In the genomic region with DNA sequence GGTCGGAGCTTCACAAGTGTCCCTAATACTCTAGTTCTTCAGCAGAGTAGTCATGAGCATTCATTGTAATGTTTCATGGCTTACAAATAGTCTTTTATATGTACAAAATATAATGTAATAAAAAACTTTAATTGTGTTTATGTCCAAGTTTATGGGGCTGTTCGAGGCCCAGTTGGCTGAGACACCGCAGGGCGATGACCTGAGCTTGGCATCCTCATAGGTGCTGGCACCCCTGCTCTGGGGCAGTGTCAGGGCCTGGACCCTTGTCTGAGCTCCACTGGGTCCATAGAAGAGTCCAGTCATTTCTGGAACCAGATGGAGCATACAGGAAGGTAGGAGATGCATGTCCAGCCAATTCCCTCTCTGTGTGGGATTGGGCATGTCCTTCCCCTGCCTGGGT, we compare ENCODE assay signal across 19 cellular contexts. TPM values are rescaled to one million over a fixed set of nuclear protein-coding genes. Genes with fewer than 3 reads are reported as not detected.
A peak's percentile ranks its signal among the peaks of the same experiment; 100 is the strongest.
DNase-seq lines count a peak whose midpoint lies in the region; ATAC-seq, FAIRE-seq and TF ChIP-seq lines count a peak whose summit lies in the region.
"Had no signal": no experiment of that assay in that cellular context is flagged by ENCODE, and none has a peak within 500 bp of the region (broad histone marks: within the 10 kb centered on the region; RNA-seq: fewer than 3 reads in every experiment).

No MANE protein-coding gene starts in this region.

- no peaks in the 10 kb centered on the region for H3K9me3 ChIP-seq in H1 (ENCODE audit: insufficient read depth in 2 of 2, low read depth in 1 of 2, low read length in 1 of 2)
- no peaks in the 10 kb centered on the region for H3K9me3 ChIP-seq in osteoblast (ENCODE audit: low read depth, low read length)
- no peaks in the 10 kb centered on the region for H3K9me3 ChIP-seq in upper lobe of right lung
- H3K9me3 ChIP-seq: BLaER1, HAP-1 had no signal

- no peak overlapping the region for H2BK120ac ChIP-seq in H1 (replicated peaks; ENCODE audit: low read depth, low read length)

- no peaks in the 10 kb centered on the region for H3K23me2 ChIP-seq in H1 (ENCODE audit: low read depth, low read length)

- H3K4me3 ChIP-seq in H1 (ENCODE audit: extremely low read depth in 1 of 4, insufficient read depth in 2 of 4, low read depth in 3 of 4, low read length in 4 of 4) (no peak overlapping the region), osteoblast (ENCODE audit: insufficient read depth, low read length) (no peak overlapping the region), upper lobe of right lung (no peak overlapping the region)
- H3K4me3 ChIP-seq: BLaER1, HAP-1 had no signal

- no peaks in the 10 kb centered on the region for H3K27me3 Mint-ChIP-seq in activated naive CD8-positive, alpha-beta T cell treated with anti-CD3 and anti-CD28 coated beads, Interleukin-2, amount 10 ng/mL, durations not matched to agents 7 days and 5 days
- no peaks in the 10 kb centered on the region for H3K27me3 Mint-ChIP-seq in activated naive CD8-positive, alpha-beta T cell treated with anti-CD3 and anti-CD28 coated beads, Interleukin-2, amount 50 U/mL, for 24 hours

- 0 out of 2 replicates have a peak overlapping the region, but pooled peaks have one; percentile 27 for H3K18ac ChIP-seq in H1 (ENCODE audit: extremely low read depth, low read length)

- H3K4me3 Mint-ChIP-seq in activated naive CD8-positive, alpha-beta T cell treated with anti-CD3 and anti-CD28 coated beads, Interleukin-2, amount 10 ng/mL, durations not matched to agents 7 days and 5 days = no peak overlapping the region
- H3K4me3 Mint-ChIP-seq in activated naive CD8-positive, alpha-beta T cell treated with anti-CD3 and anti-CD28 coated beads, Interleukin-2, amount 50 U/mL, for 24 hours = no peak overlapping the region

- CTCF ChIA-PET in H1 (lab: Charles Lee; ENCODE audit: partially characterized antibody) = interaction anchor here (0.6 to 1.9 kb wide), 6 partner anchors 10 to 936 kb away, joined by 3 to 4 read pairs (median 4); no protein-coding TSS in a partner anchor

- peaks cover 0 to 34% (median 16%) of the 10 kb centered on the region in 4 experiments; a peak in 6 of 7 replicates for H3K4me1 ChIP-seq in H1 (replicated peaks in 1 of 4; ENCODE audit: control insufficient read depth in 3 of 4, insufficient read depth in 4 of 4, low read length in 3 of 4)
- H3K4me1 ChIP-seq in osteoblast (ENCODE audit: insufficient read depth, low read length) = peaks cover 5% of the 10 kb centered on the region
- H3K4me1 ChIP-seq in upper lobe of right lung = peaks cover 21% of the 10 kb centered on the region

- no peak overlapping the region for H3K4me2 ChIP-seq in H1 (ENCODE audit: insufficient read depth in 1 of 2, low read depth in 2 of 2, low read length in 2 of 2)
- H3K4me2 ChIP-seq in osteoblast (ENCODE audit: insufficient read depth, low read length) = no peak overlapping the region
- H3K4me2 ChIP-seq: BLaER1 had no signal

- WGBS in H1 (ENCODE audit: extremely low coverage in 1 of 2, insufficient coverage in 1 of 2, insufficient read length in 1 of 2, insufficient replicate concordance in 2 of 2, low coverage in 1 of 2, low lambda C conversion rate in 2 of 2, missing lambda C conversion rate in 1 of 2), 2 experiments = 88% methylated on average over 4 of the region's 4 CpGs; no CpG with 5 or more reads in 1 of the 2 experiments

- no peak for ATAC-seq in activated naive CD8-positive, alpha-beta T cell treated with anti-CD3 and anti-CD28 coated beads, Interleukin-2, amount 10 ng/mL, durations not matched to agents 7 days and 5 days (ENCODE audit: low read depth)
- ATAC-seq in activated naive CD8-positive, alpha-beta T cell treated with anti-CD3 and anti-CD28 coated beads, Interleukin-2, amount 50 U/mL, for 24 hours = no peak
- no peak for ATAC-seq in upper lobe of right lung
- no peak for ATAC-seq in GM21360 (IDR thresholded peaks at IDR 0.05; ENCODE audit: unreplicated experiment)

- H3K27ac Mint-ChIP-seq in activated naive CD8-positive, alpha-beta T cell treated with anti-CD3 and anti-CD28 coated beads, Interleukin-2, amount 10 ng/mL, durations not matched to agents 7 days and 5 days = no peak overlapping the region
- no peak overlapping the region for H3K27ac Mint-ChIP-seq in activated naive CD8-positive, alpha-beta T cell treated with anti-CD3 and anti-CD28 coated beads, Interleukin-2, amount 50 U/mL, for 24 hours

- no peak overlapping the region for H3K9ac ChIP-seq in H1 (replicated peaks in 1 of 4; ENCODE audit: extremely low read depth in 1 of 4, low read depth in 3 of 4, low read length in 3 of 4)
- H3K9ac ChIP-seq: BLaER1 had no signal

- no peak overlapping the region for H3K23ac ChIP-seq in H1 (ENCODE audit: insufficient read length)

- H3K36me3 Mint-ChIP-seq in activated naive CD8-positive, alpha-beta T cell treated with anti-CD3 and anti-CD28 coated beads, Interleukin-2, amount 10 ng/mL, durations not matched to agents 7 days and 5 days = no peaks in the 10 kb centered on the region
- no peaks in the 10 kb centered on the region for H3K36me3 Mint-ChIP-seq in activated naive CD8-positive, alpha-beta T cell treated with anti-CD3 and anti-CD28 coated beads, Interleukin-2, amount 50 U/mL, for 24 hours (ENCODE audit: low read depth)

- no peak overlapping the region for H2BK12ac ChIP-seq in H1 (ENCODE audit: low read depth, low read length)

- H2AFZ ChIP-seq in H1 (ENCODE audit: low read length) (no peak overlapping the region), osteoblast (ENCODE audit: low read length) (no peak overlapping the region)

- H4K8ac ChIP-seq in H1 (ENCODE audit: extremely low read depth, insufficient read depth, low read length) = no peak overlapping the region

- no peak overlapping the region for H3K4ac ChIP-seq in H1 (replicated peaks; ENCODE audit: insufficient read length, low read depth, low read length)

- H3K27ac ChIP-seq in H1 (ENCODE audit: low read depth, low read length) = no peak overlapping the region
- no peak overlapping the region for H3K27ac ChIP-seq in osteoblast (ENCODE audit: low read depth, low read length)
- H3K27ac ChIP-seq in upper lobe of right lung = no peak overlapping the region
- H3K27ac ChIP-seq: BLaER1 had no signal

- H4K91ac ChIP-seq in H1 (replicated peaks; ENCODE audit: insufficient read length, low read length) = no peak overlapping the region

- H3K27me3 ChIP-seq in H1 (replicated peaks in 1 of 4; ENCODE audit: control insufficient read depth in 3 of 4, extremely low read depth in 1 of 4, insufficient read depth in 3 of 4, low read length in 3 of 4) = peaks cover 0 to 12% (median 0%) of the 10 kb centered on the region in 4 experiments; a peak in 2 of 7 replicates
- H3K27me3 ChIP-seq in osteoblast (ENCODE audit: insufficient read depth, low read length) = peaks cover 7% of the 10 kb centered on the region
- H3K27me3 ChIP-seq in upper lobe of right lung = no peaks in the 10 kb centered on the region

- H3K9me3 Mint-ChIP-seq in activated naive CD8-positive, alpha-beta T cell treated with anti-CD3 and anti-CD28 coated beads, Interleukin-2, amount 10 ng/mL, durations not matched to agents 7 days and 5 days = no peaks in the 10 kb centered on the region
- H3K9me3 Mint-ChIP-seq in activated naive CD8-positive, alpha-beta T cell treated with anti-CD3 and anti-CD28 coated beads, Interleukin-2, amount 50 U/mL, for 24 hours = no peaks in the 10 kb centered on the region

- POLR2A ChIA-PET in activated naive CD8-positive, alpha-beta T cell treated with anti-CD3 and anti-CD28 coated beads, Interleukin-2, amount 10 ng/mL, durations not matched to agents 7 days and 5 days (lab: Charles Lee) = no interaction called here
- POLR2A ChIA-PET in H1 (lab: Charles Lee; ENCODE audit: partially characterized antibody) = no interaction called here

- H2BK20ac ChIP-seq in H1 (ENCODE audit: low read length) = no peak overlapping the region

- H2BK5ac ChIP-seq in H1 (ENCODE audit: low read depth, low read length) = no peak overlapping the region

- no peak overlapping the region for H3K56ac ChIP-seq in H1 (replicated peaks; ENCODE audit: insufficient read length, low read depth, low read length)

- H2BK15ac ChIP-seq in H1 (ENCODE audit: low read length) = no peak overlapping the region

- H3K79me2 ChIP-seq in H1 (ENCODE audit: control insufficient read depth in 1 of 2, insufficient read depth in 2 of 2, low read length in 2 of 2) (no peaks in the 10 kb centered on the region), osteoblast (ENCODE audit: insufficient read depth, low read length) (no peaks in the 10 kb centered on the region)

- DNase-seq in activated naive CD8-positive, alpha-beta T cell treated with anti-CD3 and anti-CD28 coated beads, Interleukin-2, amount 10 ng/mL, durations not matched to agents 7 days and 5 days = peak; percentile 10
- DNase-seq in activated naive CD8-positive, alpha-beta T cell treated with anti-CD3 and anti-CD28 coated beads, Interleukin-2, amount 50 U/mL, for 24 hours = no peak
- DNase-seq in H1 (ENCODE audit: low read depth in 1 of 2, low spot score in 2 of 2) = no peak
- DNase-seq in osteoblast (ENCODE audit: insufficient read length, low spot score, missing footprints) = peak; percentile 23
- DNase-seq in upper lobe of right lung = peak; percentile 40
- DNase-seq in KG1 (lab: John Stamatoyannopoulos, UW) = no peak
- no peak for DNase-seq in stimulated activated CD8-positive, alpha-beta memory T cell treated with anti-CD3 and anti-CD28 coated beads, Interleukin-4, amount 100 ng/mL, for 48 hours
- DNase-seq: DMS79 treated with DMSO at 0.1 percent for 48 hours, Karpas-422, MM.1S, NCI-H1092 treated with DMSO at 0.1 percent for 48 hours, NCI-H1694 treated with DMSO at 0.1 percent for 48 hours, NCI-H226, NCI-H526 treated with DMSO at 0.1 percent for 48 hours, OCI-M1 had no signal

- no peak overlapping the region for H4K5ac ChIP-seq in H1 (ENCODE audit: insufficient read length, low read depth, low read length)

- TF ChIP-seq POLR2A in H1 (IDR thresholded peaks at IDR 0.05; ENCODE audit: control extremely low read depth in 1 of 2, low read depth in 2 of 2, low read length in 2 of 2) = no peak

- H3K36me3 ChIP-seq in H1 (ENCODE audit: control insufficient read depth in 2 of 4, insufficient read depth in 4 of 4, low read length in 3 of 4) (no peaks in the 10 kb centered on the region), osteoblast (ENCODE audit: insufficient read depth, low read length) (no peaks in the 10 kb centered on the region), upper lobe of right lung (no peaks in the 10 kb centered on the region)
- H3K36me3 ChIP-seq: BLaER1, HAP-1 had no signal

- H3K4me1 Mint-ChIP-seq in activated naive CD8-positive, alpha-beta T cell treated with anti-CD3 and anti-CD28 coated beads, Interleukin-2, amount 10 ng/mL, durations not matched to agents 7 days and 5 days = peaks cover 1% of the 10 kb centered on the region
- H3K4me1 Mint-ChIP-seq in activated naive CD8-positive, alpha-beta T cell treated with anti-CD3 and anti-CD28 coated beads, Interleukin-2, amount 50 U/mL, for 24 hours = peaks cover 5% of the 10 kb centered on the region

- intact Hi-C loops in upper lobe of right lung (cut with DNase I) = no loop called here

- no peak for FAIRE-seq in H1 (lab: Jason Lieb, UNC)
- FAIRE-seq: A204.1 had no signal

- TF ChIP-seq RAD21 in H1 (IDR thresholded peaks at IDR 0.05 in 1 of 2, conservative IDR thresholded peaks at IDR 0.05 in 1 of 2; ENCODE audit: low read depth in 2 of 2, low read length in 2 of 2) = no peak

- no peak overlapping the region for H3K14ac ChIP-seq in H1 (ENCODE audit: insufficient read length)

- H3K79me1 ChIP-seq in H1 (ENCODE audit: low read depth, low read length) = no peaks in the 10 kb centered on the region

- TF ChIP-seq CTCF in H1 (IDR thresholded peaks at IDR 0.05; ENCODE audit: control extremely low read depth in 1 of 3, insufficient read depth in 1 of 3, low read depth in 1 of 3, low read length in 3 of 3) (no peak), osteoblast (IDR thresholded peaks at IDR 0.05; ENCODE audit: extremely low read depth, low read depth, low read length) (no peak), upper lobe of right lung (IDR thresholded peaks at IDR 0.05) (no peak)

- H2AK5ac ChIP-seq in H1 (ENCODE audit: low read depth, low read length) = no peak overlapping the region

- TF ChIP-seq EP300 in H1 (IDR thresholded peaks at IDR 0.05; ENCODE audit: borderline replicate concordance in 1 of 2, low read depth in 2 of 2, low read length in 2 of 2) = no peak

- H4K20me1 ChIP-seq in H1 (replicated peaks in 1 of 2; ENCODE audit: control insufficient read depth in 1 of 2, insufficient read depth in 2 of 2, low read length in 2 of 2) = no peaks in the 10 kb centered on the region
- no peaks in the 10 kb centered on the region for H4K20me1 ChIP-seq in osteoblast (ENCODE audit: insufficient read depth, low read length)
- H4K20me1 ChIP-seq: BLaER1 had no signal

RNA-seq across cellular contexts. Expression of a gene that starts 12.9 kb away (rescaled TPM):
- total RNA-seq in activated naive CD8-positive, alpha-beta T cell treated with anti-CD3 and anti-CD28 coated beads, Interleukin-2, amount 10 ng/mL, durations not matched to agents 7 days and 5 days = 10 to 100 TPM; 28.8 to 29.3 TPM
- total RNA-seq in H1 (2021; fragmentation: NEBNext Ultra II Directional; extraction: Animal tissue kit (Norgen Biotek cat#: 25700)) = 28.0 and 29.7 TPM in 2 replicates
- polyA plus RNA-seq in H1 (2011; rRNA removed) = 8.1 and 17.1 TPM in 2 replicates
- 7.4 TPM for polyA plus RNA-seq in H1 (2011; cell fraction: cytosol; rRNA removed)
- 33.0 TPM for polyA plus RNA-seq in H1 (2011; cell fraction: nucleus; rRNA removed)
- 17.4 to 25.1 TPM (median 23.6 TPM) in 4 replicates for polyA plus RNA-seq in H1 (2012, experiment 1 of 2)
- 13.4 TPM for polyA plus RNA-seq in H1 (2012, experiment 2 of 2)
- polyA plus RNA-seq in H1 (2013, experiment 1 of 2) = 11.4 TPM
- polyA plus RNA-seq in H1 (2013, experiment 2 of 2) = 10.1 TPM
- polyA minus RNA-seq in H1 (2011; rRNA and poly(A)+ RNA removed) = 9.1 and 16.3 TPM in 2 replicates
- polyA minus RNA-seq in H1 (2011; cell fraction: cytosol; rRNA and poly(A)+ RNA removed) = 19.2 TPM
- polyA minus RNA-seq in H1 (2011; cell fraction: nucleus; rRNA and poly(A)+ RNA removed) = 24.4 TPM
- total RNA-seq in osteoblast (40.9 and 50.4 TPM in 2 replicates), upper lobe of right lung (84.7 TPM)

Comparison
In these comparisons a context has a peak if more than half of its experiments do, and no peak if none do; other contexts are left out.
1. DNase-seq: peak in activated naive CD8-positive, alpha-beta T cell treated with anti-CD3 and anti-CD28 coated beads, Interleukin-2, amount 10 ng/mL, durations not matched to agents 7 days and 5 days (single experiment), osteoblast (single experiment) and upper lobe of right lung (single experiment); none in activated naive CD8-positive, alpha-beta T cell treated with anti-CD3 and anti-CD28 coated beads, Interleukin-2, amount 50 U/mL, for 24 hours (single experiment), H1 (0 of 2), KG1 (single experiment) and stimulated activated CD8-positive, alpha-beta memory T cell treated with anti-CD3 and anti-CD28 coated beads, Interleukin-4, amount 100 ng/mL, for 48 hours (single experiment).